In genomic region chrX:56761167-56761566, GRCh38 we compare ENCODE assay signal across 17 cellular contexts. TPM values are rescaled to one million over a fixed set of nuclear protein-coding genes. Genes with fewer than 3 reads are reported as not detected.
DNase-seq lines count a peak whose midpoint lies in the region; ATAC-seq, FAIRE-seq and TF ChIP-seq lines count a peak whose summit lies in the region.
"Had no signal": no experiment of that assay in that cellular context is flagged by ENCODE, and none has a peak within 500 bp of the region (broad histone marks: within the 10 kb centered on the region; RNA-seq: fewer than 3 reads in every experiment).

No MANE protein-coding gene starts in this region.

- CTCF ChIA-PET in activated naive CD4-positive, alpha-beta T cell treated with anti-CD3 and anti-CD28 coated beads for 36 hours (lab: Charles Lee), result no interaction called here
- CTCF ChIA-PET in PC-3 (lab: Charles Lee), result no interaction called here

- no peak overlapping the region for H3K4me3 ChIP-seq in PC-3 (ENCODE audit: low read length)
- H3K4me3 ChIP-seq: breast epithelium, hepatocyte, testis had no signal

- H3K4me3 Mint-ChIP-seq in activated naive CD4-positive, alpha-beta T cell treated with anti-CD3 and anti-CD28 coated beads for 36 hours, result no peak overlapping the region
- H3K4me3 Mint-ChIP-seq in dendritic cell treated with granulocyte-macrophage colony-stimulating factor and Interleukin-4, amounts not matched to agents 40 ng/mL and 50 ng/mL, for 4 days, result no peak overlapping the region
- no peak overlapping the region for H3K4me3 Mint-ChIP-seq in stimulated activated effector memory CD8-positive, alpha-beta T cell treated with anti-CD3 and anti-CD28 coated beads, Interleukin-12 subunit alpha, Interleukin-12 subunit beta, amount 100 ng/mL, for 72 hours

- no peak overlapping the region for H3K9ac ChIP-seq in PC-3 (ENCODE audit: low read length)

- 0 out of 2 replicates have a peak, but pooled peaks cover 4% of the 10 kb centered on the region for H3K4me1 ChIP-seq in PC-3 (ENCODE audit: insufficient read depth, low read length)
- H3K4me1 ChIP-seq: testis had no signal

- H4K20me1 ChIP-seq in PC-3 (ENCODE audit: low read length), result no peaks in the 10 kb centered on the region

- no peaks in the 10 kb centered on the region for H3K27me3 Mint-ChIP-seq in activated naive CD4-positive, alpha-beta T cell treated with anti-CD3 and anti-CD28 coated beads for 36 hours (ENCODE audit: low read depth)
- no peaks in the 10 kb centered on the region for H3K27me3 Mint-ChIP-seq in dendritic cell treated with granulocyte-macrophage colony-stimulating factor and Interleukin-4, amounts not matched to agents 40 ng/mL and 50 ng/mL, for 4 days

- intact Hi-C loops in activated naive CD4-positive, alpha-beta T cell treated with anti-CD3 and anti-CD28 coated beads for 36 hours (cut with micrococcal nuclease), result no loop called here
- intact Hi-C loops in dendritic cell treated with granulocyte-macrophage colony-stimulating factor and Interleukin-4, amounts not matched to agents 40 ng/mL and 50 ng/mL, for 4 days (cut with micrococcal nuclease), result no loop called here
- intact Hi-C loops in PC-3 (cut with micrococcal nuclease), result no loop called here

- H3K27me3 ChIP-seq in PC-3 (ENCODE audit: low read length), result no peaks in the 10 kb centered on the region
- H3K27me3 ChIP-seq: hepatocyte, testis had no signal

- H3K9me3 ChIP-seq in PC-3 (ENCODE audit: low read length), result no peaks in the 10 kb centered on the region
- H3K9me3 ChIP-seq: breast epithelium, testis had no signal

- H3K9me3 Mint-ChIP-seq in activated naive CD4-positive, alpha-beta T cell treated with anti-CD3 and anti-CD28 coated beads for 36 hours, result no peaks in the 10 kb centered on the region
- no peaks in the 10 kb centered on the region for H3K9me3 Mint-ChIP-seq in activated naive CD4-positive, alpha-beta T cell treated with anti-CD3 and anti-CD28 coated beads, Interleukin-2, amount 50 U/mL, for 72 hours
- no peaks in the 10 kb centered on the region for H3K9me3 Mint-ChIP-seq in dendritic cell treated with granulocyte-macrophage colony-stimulating factor and Interleukin-4, amounts not matched to agents 40 ng/mL and 50 ng/mL, for 4 days
- no peaks in the 10 kb centered on the region for H3K9me3 Mint-ChIP-seq in stimulated activated effector memory CD8-positive, alpha-beta T cell treated with anti-CD3 and anti-CD28 coated beads, Interleukin-12 subunit alpha, Interleukin-12 subunit beta, amount 100 ng/mL, for 72 hours

- POLR2A ChIA-PET in PC-3 (lab: Charles Lee; ENCODE audit: unreplicated experiment), result no interaction called here

- H3K27ac Mint-ChIP-seq in activated naive CD4-positive, alpha-beta T cell treated with anti-CD3 and anti-CD28 coated beads for 36 hours, result peak overlapping the region; percentile 96
- peak overlapping the region in 1 of 2 donors; percentile 76 for H3K27ac Mint-ChIP-seq in activated naive CD4-positive, alpha-beta T cell treated with anti-CD3 and anti-CD28 coated beads, Interleukin-2, amount 50 U/mL, for 72 hours
- peak overlapping the region; percentile 50 for H3K27ac Mint-ChIP-seq in dendritic cell treated with granulocyte-macrophage colony-stimulating factor and Interleukin-4, amounts not matched to agents 40 ng/mL and 50 ng/mL, for 4 days
- H3K27ac Mint-ChIP-seq in stimulated activated effector memory CD8-positive, alpha-beta T cell treated with anti-CD3 and anti-CD28 coated beads, Interleukin-12 subunit alpha, Interleukin-12 subunit beta, amount 100 ng/mL, for 72 hours, result peak overlapping the region; percentile 96

- ATAC-seq in activated naive CD4-positive, alpha-beta T cell treated with anti-CD3 and anti-CD28 coated beads, Interleukin-2, amount 50 U/mL, for 72 hours, result no peak
- no peak for ATAC-seq in stimulated activated effector memory CD8-positive, alpha-beta T cell treated with anti-CD3 and anti-CD28 coated beads, Interleukin-12 subunit alpha, Interleukin-12 subunit beta, amount 100 ng/mL, for 72 hours
- no peak for ATAC-seq in HG03280 (IDR thresholded peaks at IDR 0.05; ENCODE audit: unreplicated experiment)
- no peak for ATAC-seq in PC-3

- BruUV-seq in PC-3 (replicated peaks; lab: Mats Ljungman, UMichigan), result no TSS peak

- H3K9me2 ChIP-seq in PC-3 (replicated peaks; ENCODE audit: low read length), result no peaks in the 10 kb centered on the region

- TF ChIP-seq CTCF in PC-3 (conservative IDR thresholded peaks at IDR 0.05; ENCODE audit: low read depth, low read length), result no peak

- H3K36me3 ChIP-seq in PC-3 (ENCODE audit: low read depth, low read length), result no peaks in the 10 kb centered on the region
- H3K36me3 ChIP-seq: breast epithelium had no signal

- no peak overlapping the region for H3K4me2 ChIP-seq in PC-3 (ENCODE audit: low read length)
- H3K4me2 ChIP-seq: hepatocyte had no signal

- peaks cover 6% of the 10 kb centered on the region for H3K36me3 Mint-ChIP-seq in activated naive CD4-positive, alpha-beta T cell treated with anti-CD3 and anti-CD28 coated beads for 36 hours (ENCODE audit: low read depth)
- peaks cover 7 to 10% of the 10 kb centered on the region in 2 donors for H3K36me3 Mint-ChIP-seq in activated naive CD4-positive, alpha-beta T cell treated with anti-CD3 and anti-CD28 coated beads, Interleukin-2, amount 50 U/mL, for 72 hours
- peaks cover 27% of the 10 kb centered on the region for H3K36me3 Mint-ChIP-seq in dendritic cell treated with granulocyte-macrophage colony-stimulating factor and Interleukin-4, amounts not matched to agents 40 ng/mL and 50 ng/mL, for 4 days (ENCODE audit: low read depth)
- H3K36me3 Mint-ChIP-seq in stimulated activated effector memory CD8-positive, alpha-beta T cell treated with anti-CD3 and anti-CD28 coated beads, Interleukin-12 subunit alpha, Interleukin-12 subunit beta, amount 100 ng/mL, for 72 hours, result peaks cover 12% of the 10 kb centered on the region

- no peak overlapping the region for H3K27ac ChIP-seq in PC-3 (ENCODE audit: low read length)
- H3K27ac ChIP-seq: epithelial cell of prostate, hepatocyte, testis had no signal

- TF ChIP-seq POLR2A in GM12892 (IDR thresholded peaks at IDR 0.05; ENCODE audit: low read depth, low read length), result no peak

- no peak for DNase-seq in activated naive CD4-positive, alpha-beta T cell treated with anti-CD3 and anti-CD28 coated beads for 36 hours
- DNase-seq in activated naive CD4-positive, alpha-beta T cell treated with anti-CD3 and anti-CD28 coated beads, Interleukin-2, amount 50 U/mL, for 72 hours (ENCODE audit: low spot score in 2 of 2), result no peak
- DNase-seq in GM12892 (ENCODE audit: insufficient read length) (no peak), PC-3 (no peak)
- DNase-seq in stimulated activated effector memory CD8-positive, alpha-beta T cell treated with anti-CD3 and anti-CD28 coated beads, Interleukin-12 subunit alpha, Interleukin-12 subunit beta, amount 100 ng/mL, for 72 hours (ENCODE audit: low spot score in 2 of 2), result no peak
- DNase-seq: COR-L47, KG1, NCI-H1694 treated with DMSO at 0.1 percent for 48 hours, NCI-H2227 treated with DMSO at 0.1 percent for 48 hours, NCI-H774, testis had no signal

- H2AFZ ChIP-seq in PC-3 (ENCODE audit: low read length), result no peak overlapping the region
- H2AFZ ChIP-seq: hepatocyte had no signal

- peaks cover 57% of the 10 kb centered on the region for H3K4me1 Mint-ChIP-seq in activated naive CD4-positive, alpha-beta T cell treated with anti-CD3 and anti-CD28 coated beads for 36 hours (ENCODE audit: low read depth)
- peaks cover 40% of the 10 kb centered on the region for H3K4me1 Mint-ChIP-seq in dendritic cell treated with granulocyte-macrophage colony-stimulating factor and Interleukin-4, amounts not matched to agents 40 ng/mL and 50 ng/mL, for 4 days (ENCODE audit: low read depth)
- peaks cover 36% of the 10 kb centered on the region for H3K4me1 Mint-ChIP-seq in stimulated activated effector memory CD8-positive, alpha-beta T cell treated with anti-CD3 and anti-CD28 coated beads, Interleukin-12 subunit alpha, Interleukin-12 subunit beta, amount 100 ng/mL, for 72 hours

- H3F3A ChIP-seq in PC-3 (ENCODE audit: low read length, unreplicated experiment), result no peaks in the 10 kb centered on the region

- H3K79me2 ChIP-seq in PC-3 (ENCODE audit: low read length), result no peaks in the 10 kb centered on the region

- peak; percentile 68 for FAIRE-seq in GM12892 (lab: Jason Lieb, UNC)
- FAIRE-seq: H54 had no signal

RNA-seq across cellular contexts. Expression of gene NBDY, which starts 32.1 kb away (rescaled TPM):
- 10 to 100 TPM; 45.8 to 46.3 TPM for total RNA-seq in activated naive CD4-positive, alpha-beta T cell treated with anti-CD3 and anti-CD28 coated beads for 36 hours
- total RNA-seq in activated naive CD4-positive, alpha-beta T cell treated with anti-CD3 and anti-CD28 coated beads, Interleukin-2, amount 50 U/mL, for 72 hours, result 10 to 100 TPM; 52.3 to 63.6 TPM
- 31.4 TPM for polyA plus RNA-seq in GM12892 (2012; ENCODE audit: missing spikeins)
- 9.7 and 13.6 TPM in 2 replicates for total RNA-seq in PC-3 (2014; rRNA removed)
